In the genomic region with DNA sequence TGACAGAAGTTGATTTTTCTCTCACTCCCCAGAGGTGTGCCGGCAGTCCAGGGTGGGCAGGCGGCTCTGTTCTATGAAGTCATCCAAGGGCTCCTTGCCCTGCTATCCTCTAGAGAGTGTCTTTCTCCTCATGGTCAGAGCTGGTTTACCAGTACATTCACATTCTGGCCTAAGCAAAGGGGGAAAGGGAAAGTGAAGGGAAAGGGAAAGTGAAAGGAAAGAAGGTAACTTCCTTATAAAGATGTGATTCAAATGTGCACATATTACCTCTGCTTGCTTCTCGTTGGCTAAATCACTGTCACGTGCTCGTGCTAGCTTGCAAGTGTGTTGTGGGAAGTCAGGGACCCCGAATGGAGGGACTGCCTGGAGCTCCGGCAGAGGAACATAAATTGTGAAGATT, we compare ENCODE assay signal across 9 cellular contexts. TPM values are rescaled to one million over a fixed set of nuclear protein-coding genes. Genes with fewer than 3 reads are reported as not detected.
A peak's percentile ranks its signal among the peaks of the same experiment; 100 is the strongest.
DNase-seq lines count a peak whose midpoint lies in the region; ATAC-seq and TF ChIP-seq lines count a peak whose summit lies in the region.
"Had no signal": no experiment of that assay in that cellular context is flagged by ENCODE, and none has a peak within 500 bp of the region (broad histone marks: within the 10 kb centered on the region; RNA-seq: fewer than 3 reads in every experiment).

No MANE protein-coding gene starts in this region.

- H3K36me3 Mint-ChIP-seq in Calu3 (ENCODE audit: insufficient read depth, unreplicated experiment) = peaks cover 33% of the 10 kb centered on the region
- peaks cover 21% of the 10 kb centered on the region for H3K36me3 Mint-ChIP-seq in activated CD4-positive, alpha-beta T cell treated with anti-CD3 and anti-CD28 coated beads, Interleukin-2, amount 10 ng/mL, durations not matched to agents 7 days and 5 days (ENCODE audit: low read depth)
- H3K36me3 Mint-ChIP-seq: neural progenitor cell had no signal

- no peaks in the 10 kb centered on the region for H3K9me3 Mint-ChIP-seq in Calu3 (ENCODE audit: low read depth, unreplicated experiment)
- H3K9me3 Mint-ChIP-seq in activated CD4-positive, alpha-beta T cell treated with anti-CD3 and anti-CD28 coated beads, Interleukin-2, amount 10 ng/mL, durations not matched to agents 7 days and 5 days = peaks cover 10% of the 10 kb centered on the region

- intact Hi-C loops in Calu3 (cut with micrococcal nuclease; ENCODE audit: unreplicated experiment) = no loop called here
- intact Hi-C loops in left colon (cut with DNase I, micrococcal nuclease) = no loop called here

- H3K4me1 ChIP-seq in HAP-1 (no peaks in the 10 kb centered on the region), SJCRH30 (no peaks in the 10 kb centered on the region)
- H3K4me1 ChIP-seq: neural progenitor cell had no signal

- H3K27me3 Mint-ChIP-seq in Calu3 (ENCODE audit: unreplicated experiment) = no peaks in the 10 kb centered on the region
- peaks cover 4% of the 10 kb centered on the region for H3K27me3 Mint-ChIP-seq in activated CD4-positive, alpha-beta T cell treated with anti-CD3 and anti-CD28 coated beads, Interleukin-2, amount 10 ng/mL, durations not matched to agents 7 days and 5 days

- H3K36me3 ChIP-seq in HAP-1 (replicated peaks) (no peaks in the 10 kb centered on the region), SJCRH30 (no peaks in the 10 kb centered on the region)
- H3K36me3 ChIP-seq: neural progenitor cell had no signal

- H3K4me1 Mint-ChIP-seq in Calu3 (ENCODE audit: low read depth, unreplicated experiment) = peaks cover 28% of the 10 kb centered on the region
- peaks cover 47% of the 10 kb centered on the region for H3K4me1 Mint-ChIP-seq in activated CD4-positive, alpha-beta T cell treated with anti-CD3 and anti-CD28 coated beads, Interleukin-2, amount 10 ng/mL, durations not matched to agents 7 days and 5 days

- ATAC-seq in HG03442 (IDR thresholded peaks at IDR 0.05; ENCODE audit: unreplicated experiment) (peak; percentile 24), left colon (peak; percentile 57), HG03139 (IDR thresholded peaks at IDR 0.05; ENCODE audit: unreplicated experiment) (no peak), HG03521 (IDR thresholded peaks at IDR 0.05; ENCODE audit: unreplicated experiment) (no peak)

- no peaks in the 10 kb centered on the region for H3K9me3 ChIP-seq in HAP-1
- H3K9me3 ChIP-seq in SJCRH30 (replicated peaks) = 0 out of 2 replicates have a peak, but pooled peaks cover 2% of the 10 kb centered on the region

- POLR2A ChIA-PET in activated CD4-positive, alpha-beta T cell treated with anti-CD3 and anti-CD28 coated beads, Interleukin-2, amount 10 ng/mL, durations not matched to agents 7 days and 5 days (lab: Charles Lee) = interaction anchor here (0.6 kb wide), 1 partner anchor 1194 kb away, joined by 3 read pairs; no protein-coding TSS in a partner anchor

- in situ Hi-C loops in HAP-1 (cut with MboI; ENCODE audit: low sequenced_read_pairs) = loop anchor here (25.0 kb wide), 1 partner anchor 252 kb away; no protein-coding TSS in a partner anchor

- no peak for TF ChIP-seq CTCF in Calu3 (IDR thresholded peaks at IDR 0.05; ENCODE audit: unreplicated experiment)

- BruUV-seq in Calu3 (replicated peaks; lab: Mats Ljungman, UMichigan) = no TSS peak

- CTCF ChIA-PET in Calu3 (lab: Charles Lee) = interaction anchor here (0.6 to 1.5 kb wide), 5 partner anchors 37 to 422 kb away, joined by 3 to 5 read pairs (median 5); no protein-coding TSS in a partner anchor
- CTCF ChIA-PET in activated CD4-positive, alpha-beta T cell treated with anti-CD3 and anti-CD28 coated beads, Interleukin-2, amount 10 ng/mL, durations not matched to agents 7 days and 5 days (lab: Charles Lee) = interaction anchor here (0.9 kb wide), 1 partner anchor 26 kb away, joined by 3 read pairs; no protein-coding TSS in a partner anchor

- peak overlapping the region; percentile 79 for H3K27ac Mint-ChIP-seq in Calu3 (ENCODE audit: unreplicated experiment)
- peak overlapping the region; percentile 93 for H3K27ac Mint-ChIP-seq in activated CD4-positive, alpha-beta T cell treated with anti-CD3 and anti-CD28 coated beads, Interleukin-2, amount 10 ng/mL, durations not matched to agents 7 days and 5 days
- H3K27ac Mint-ChIP-seq: neural progenitor cell had no signal

- H3K4me3 ChIP-seq in HAP-1 (no peak overlapping the region), SJCRH30 (no peak overlapping the region)
- H3K4me3 ChIP-seq: neural progenitor cell had no signal

- DNase-seq in Calu3 (peak; percentile 69), left colon (peak; percentile 43 to 60), HAP-1 (ENCODE audit: low spot score in 2 of 2) (no peak), SJCRH30 (no peak)
- peak; percentile 57 for DNase-seq in activated CD4-positive, alpha-beta T cell treated with anti-CD3 and anti-CD28 coated beads, Interleukin-2, amount 10 ng/mL, durations not matched to agents 7 days and 5 days

- peak overlapping the region; percentile 71 for H3K4me3 Mint-ChIP-seq in Calu3 (ENCODE audit: low read depth, unreplicated experiment)
- H3K4me3 Mint-ChIP-seq in activated CD4-positive, alpha-beta T cell treated with anti-CD3 and anti-CD28 coated beads, Interleukin-2, amount 10 ng/mL, durations not matched to agents 7 days and 5 days = peak overlapping the region; percentile 66
- H3K4me3 Mint-ChIP-seq: neural progenitor cell had no signal

- H3K27me3 ChIP-seq in HAP-1 (ENCODE audit: low read depth) (no peaks in the 10 kb centered on the region), SJCRH30 (no peaks in the 10 kb centered on the region)

- no peak overlapping the region for H3K27ac ChIP-seq in SJCRH30
- H3K27ac ChIP-seq: neural progenitor cell had no signal

RNA-seq across cellular contexts. Expression of a gene that starts 2.9 kb away (rescaled TPM):
- total RNA-seq in Calu3 (2022) = 94.7 and 106 TPM in 2 replicates
- total RNA-seq in activated CD4-positive, alpha-beta T cell treated with anti-CD3 and anti-CD28 coated beads, Interleukin-2, amount 10 ng/mL, durations not matched to agents 7 days and 5 days = 10 to 100 TPM; 39.4 to 40.7 TPM
- total RNA-seq in left colon = 100 to 1,000 TPM; 126 to 143 TPM
- 0.28 and 0.38 TPM in 2 replicates for total RNA-seq in SJCRH30 (2014; rRNA removed; shearing (Covaris generic))

RNA-seq across cellular contexts. Expression of a gene that starts 26.9 kb away (rescaled TPM):
- total RNA-seq in Calu3 (2022) = 23.1 and 24.0 TPM in 2 replicates
- total RNA-seq in activated CD4-positive, alpha-beta T cell treated with anti-CD3 and anti-CD28 coated beads, Interleukin-2, amount 10 ng/mL, durations not matched to agents 7 days and 5 days = 10 to 100 TPM; 16.9 to 18.5 TPM
- 10 to 100 TPM in 1 of 2 donors, 1 to 10 TPM in 1; 9.4 to 11.1 TPM for total RNA-seq in left colon
- 45.7 and 49.5 TPM in 2 replicates for total RNA-seq in SJCRH30 (2014; rRNA removed; shearing (Covaris generic))

Comparison
In these comparisons a context has a peak if more than half of its experiments do, and no peak if none do; other contexts are left out.
1. DNase-seq: peak in Calu3 (single experiment), activated CD4-positive, alpha-beta T cell treated with anti-CD3 and anti-CD28 coated beads, Interleukin-2, amount 10 ng/mL, durations not matched to agents 7 days and 5 days (single experiment) and left colon (2 of 2); none in HAP-1 (0 of 2) and SJCRH30 (0 of 2).
2. ATAC-seq: peak in HG03442 (single experiment) and left colon (single experiment); none in HG03139 (single experiment) and HG03521 (single experiment).
3. RNA of a gene that starts 2.9 kb away (total RNA-seq): 126 to 143 TPM in left colon, 94.7 to 106 TPM in Calu3 and 39.4 to 40.7 TPM in activated CD4-positive, alpha-beta T cell treated with anti-CD3 and anti-CD28 coated beads, Interleukin-2, amount 10 ng/mL, durations not matched to agents 7 days and 5 days; 0.28 to 0.38 TPM in SJCRH30; every median in the first group is over 10 times any median in the second.